ENCODE assay signal across 8 cellular contexts in the genomic region with DNA sequence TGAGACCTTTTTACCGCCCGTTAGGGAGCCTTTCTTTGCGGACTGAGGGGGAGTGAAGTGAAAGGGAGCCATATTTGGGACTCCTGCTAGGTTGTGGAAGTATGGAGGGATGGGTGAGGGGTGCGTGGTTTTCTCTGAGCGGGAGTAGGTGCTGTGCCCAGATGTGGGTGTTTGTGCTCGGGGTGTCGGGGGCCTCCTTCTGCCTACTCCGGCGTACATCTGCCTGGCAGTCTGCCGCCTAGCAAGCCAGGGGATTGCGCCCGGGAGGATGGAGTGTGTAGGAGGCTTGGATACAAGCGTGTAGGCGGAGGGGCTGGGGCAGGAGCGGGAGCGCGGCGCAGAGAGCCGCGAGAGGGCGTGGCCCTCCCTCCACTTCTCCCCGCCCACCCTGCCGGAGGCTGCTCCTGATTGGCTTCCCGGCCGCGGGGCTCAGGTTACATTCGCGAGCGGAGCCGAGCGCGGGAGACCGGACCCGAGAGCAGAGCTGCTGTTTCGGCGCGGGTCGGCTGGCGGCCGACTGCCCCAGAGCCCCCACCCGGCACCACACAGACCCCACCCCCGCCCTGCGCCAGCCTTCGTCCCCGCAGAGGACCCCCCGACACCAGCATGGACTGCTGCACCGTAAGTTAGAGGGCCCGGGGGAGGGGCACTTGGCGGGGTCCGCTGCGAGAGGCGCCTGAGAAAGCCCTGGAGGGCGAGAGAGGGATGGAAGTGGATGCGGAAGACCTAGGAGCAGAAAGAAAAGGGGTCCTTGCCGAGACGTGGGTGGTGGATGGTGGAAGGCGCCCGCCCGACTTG. TPM values are rescaled to one million over a fixed set of nuclear protein-coding genes. Genes with fewer than 3 reads are reported as not detected.
DNase-seq lines count a peak whose midpoint lies in the region; ATAC-seq, FAIRE-seq and TF ChIP-seq lines count a peak whose summit lies in the region.

A gene (plus strand): TSS at position 464 of the 798 bp plus-strand sequence. CDS start 143 bp downstream, at position 607.

- H3K4me1 ChIP-seq in HUES6 (ENCODE audit: control insufficient read depth, insufficient read depth, low read length) (peaks cover 11% of the 10 kb centered on the region; the same call in 1 of the 2 replicates), OCI-LY3 (ENCODE audit: low read length) (peaks cover 9% of the 10 kb centered on the region), esophagus (ENCODE audit: control insufficient read depth in 2 of 2, insufficient read depth in 2 of 2, low read length in 1 of 2) (peaks cover 0 to 5% of the 10 kb centered on the region in 2 donors), mucosa of stomach (ENCODE audit: control insufficient read depth, insufficient read depth, low read length) (peaks cover 13% of the 10 kb centered on the region)

- WGBS in esophagus, 2 donors = 2% methylated on average over 53 to 59 of the region's 59 CpGs

- no peak for TF ChIP-seq CTCF in D721Med (IDR thresholded peaks at IDR 0.05; ENCODE audit: insufficient read depth, missing control alignments)
- TF ChIP-seq CTCF in OCI-LY3 (IDR thresholded peaks at IDR 0.05; ENCODE audit: low read depth, low read length) = no peak

- H3K27me3 ChIP-seq in HUES6 (ENCODE audit: control insufficient read depth, insufficient read depth, low read length) (peaks cover 97% of the 10 kb centered on the region), OCI-LY3 (ENCODE audit: low read depth, low read length) (peaks cover 27% of the 10 kb centered on the region), esophagus (ENCODE audit: control insufficient read depth in 1 of 2, insufficient read depth in 2 of 2, low read length in 2 of 2) (peaks cover 0 to 3% of the 10 kb centered on the region in 2 donors), mucosa of stomach (ENCODE audit: control insufficient read depth, insufficient read depth, low read length) (peaks cover 20% of the 10 kb centered on the region)

- H4K20me1 ChIP-seq in OCI-LY3 (ENCODE audit: insufficient read depth, low read length) = no peaks in the 10 kb centered on the region

- H3K79me2 ChIP-seq in OCI-LY3 (ENCODE audit: low read length) = no peaks in the 10 kb centered on the region

- no peak for FAIRE-seq in D721Med (lab: Jason Lieb, UNC)

- H3K9ac ChIP-seq in HUES6 (ENCODE audit: low read length) (peak within 1 kb of the TSS; percentile 21), OCI-LY3 (ENCODE audit: low read length) (peak within 1 kb of the TSS; percentile 59), mucosa of stomach (ENCODE audit: low read length) (no peak within 1 kb of the TSS)

- peak within 1 kb of the TSS; percentile 79 for H2AFZ ChIP-seq in OCI-LY3 (ENCODE audit: low read depth, low read length)

- DNase-seq in D721Med (ENCODE audit: insufficient read length, low spot score) (peak; percentile 96), activated T-cell treated with anti-CD3 and anti-CD28 coated beads for 48 hours (ENCODE audit: low read depth) (peak; percentile 85)
- peak; percentile 52 to 59 for DNase-seq in stimulated activated CD8-positive, alpha-beta memory T cell treated with anti-CD3 and anti-CD28 coated beads, Interleukin-4, amount 100 ng/mL, for 4 hours (ENCODE audit: low read depth in 2 of 2, low spot score in 1 of 2)

- H3K27ac ChIP-seq in HUES6 (ENCODE audit: low read depth, low read length) (no peak within 1 kb of the TSS), OCI-LY3 (ENCODE audit: low read length) (no peak within 1 kb of the TSS), esophagus (ENCODE audit: low read depth in 2 of 2, low read length in 1 of 2) (no peak within 1 kb of the TSS)

- peak within 1 kb of the TSS; percentile 88 for H3K4me2 ChIP-seq in OCI-LY3 (ENCODE audit: low read length)

- H3K9me3 ChIP-seq in HUES6 (ENCODE audit: control insufficient read depth, insufficient read depth, low read depth, low read length) (no peaks in the 10 kb centered on the region), OCI-LY3 (ENCODE audit: insufficient read depth, low read length) (no peaks in the 10 kb centered on the region), esophagus (ENCODE audit: control insufficient read depth in 2 of 2, insufficient read depth in 1 of 2, low read depth in 1 of 2, low read length in 1 of 2) (no peaks in the 10 kb centered on the region), mucosa of stomach (ENCODE audit: control insufficient read depth, low read length) (no peaks in the 10 kb centered on the region)

- peak; percentile 99 for ATAC-seq in GM21526 (IDR thresholded peaks at IDR 0.05; ENCODE audit: low FRiP score, unreplicated experiment)

- H3K4me3 ChIP-seq in HUES6 (ENCODE audit: low read depth, low read length) (peak within 1 kb of the TSS; percentile 64), OCI-LY3 (ENCODE audit: low read length) (peak within 1 kb of the TSS; percentile 78), esophagus (ENCODE audit: low read depth in 1 of 2, low read length in 2 of 2) (peak within 1 kb of the TSS; percentile 35 to 54), mucosa of stomach (ENCODE audit: low read length) (peak within 1 kb of the TSS; percentile 28)

- H3K36me3 ChIP-seq in HUES6 (ENCODE audit: control insufficient read depth, insufficient read depth, low read length) (no peaks in the 10 kb centered on the region), OCI-LY3 (replicated peaks; ENCODE audit: low read depth, low read length) (no peaks in the 10 kb centered on the region), esophagus (ENCODE audit: control insufficient read depth in 2 of 2, insufficient read depth in 2 of 2, low read length in 1 of 2) (no peaks in the 10 kb centered on the region), mucosa of stomach (ENCODE audit: control insufficient read depth, insufficient read depth, low read length) (no peaks in the 10 kb centered on the region)

RNA-seq across cellular contexts. Expression of the gene that starts here (rescaled TPM):
- 1 to 10 TPM; 1.6 to 3.1 TPM for polyA plus RNA-seq in esophagus

Comparison
In these comparisons a context has a peak if more than half of its experiments do, and no peak if none do; other contexts are left out.
1. H3K4me3 ChIP-seq: peak in every context shown above with its lines; median percentile 78 in OCI-LY3; 64 in HUES6; 44 in esophagus; 28 in mucosa of stomach.